8 cellular contexts compared by ENCODE assay signal in the genomic region with DNA sequence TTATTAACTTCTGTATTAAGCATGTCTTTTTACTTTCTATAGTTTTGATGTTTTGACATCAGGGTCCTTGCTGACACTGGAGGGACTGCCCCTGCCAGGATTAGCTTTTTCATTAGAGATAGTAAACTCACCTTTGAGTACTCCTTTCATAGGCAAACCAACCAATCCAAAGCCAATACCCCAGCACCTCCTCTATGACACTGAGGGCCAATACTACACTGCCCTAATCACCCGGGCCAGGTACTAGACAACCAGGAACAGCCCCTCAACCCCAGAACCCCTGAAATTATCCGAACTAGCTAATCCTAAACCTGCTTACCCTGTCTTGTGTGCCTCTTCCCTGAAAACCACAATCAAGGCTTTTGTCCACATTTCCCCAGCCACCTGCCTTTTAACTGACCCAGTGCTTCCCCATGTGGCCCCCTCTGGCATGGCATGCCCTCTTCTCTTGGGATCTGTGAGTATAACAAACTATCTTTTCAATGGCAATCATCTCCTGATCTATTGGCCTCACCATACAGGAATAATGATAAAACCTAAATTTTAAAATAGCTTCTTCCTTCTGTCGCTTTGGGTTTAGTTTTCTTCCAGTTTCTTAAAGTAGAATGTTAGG. TPM values are rescaled to one million over a fixed set of nuclear protein-coding genes. Genes with fewer than 3 reads are reported as not detected.
DNase-seq lines count a peak whose midpoint lies in the region; ATAC-seq, FAIRE-seq and TF ChIP-seq lines count a peak whose summit lies in the region.

No MANE protein-coding gene starts in this region.

- peak; percentile 28 to 36 for DNase-seq in A549 (ENCODE audit: low read depth in 1 of 2, low spot score in 1 of 2)
- DNase-seq in SK-MEL-5 (ENCODE audit: low read depth, low spot score): peak; percentile 80
- DNase-seq in iPS-NIHi11 (ENCODE audit: low spot score): peak; percentile 60
- no peak for DNase-seq in NCI-H1105 treated with DMSO at 0.1 percent for 48 hours (lab: John Stamatoyannopoulos, UW)

- no peaks in the 10 kb centered on the region for H3K9me3 ChIP-seq in A549

- TF ChIP-seq RAD21 in A549 (conservative IDR thresholded peaks at IDR 0.05 in 1 of 2, IDR thresholded peaks at IDR 0.05 in 1 of 2): no peak

- CTCF ChIA-PET in A549 (lab: Yijun Ruan, JAX): interaction anchor here (0.6 to 1.3 kb wide), 4 partner anchors 34 to 202 kb away, joined by 3 to 4 read pairs (median 4); no protein-coding TSS in a partner anchor

- TF ChIP-seq CTCF in A549 (IDR thresholded peaks at IDR 0.05): no peak

- no peak for TF ChIP-seq POLR2A in A549 (IDR thresholded peaks at IDR 0.05; ENCODE audit: low read length)

- no peaks in the 10 kb centered on the region for H3K4me1 ChIP-seq in A549

- TF ChIP-seq EP300 in A549 (IDR thresholded peaks at IDR 0.05): no peak

- in situ Hi-C loops in SK-MEL-5 (cut with HindIII; ENCODE audit: low pct_unique_long_range_greater_than_20kb, low sequenced_read_pairs): no loop called here

- H3K4me2 ChIP-seq in A549: no peak overlapping the region

- POLR2A ChIA-PET in A549 (lab: Yijun Ruan, JAX): no interaction called here

- 90% methylated on average over 3 of the region's 3 CpGs for WGBS in A549 (ENCODE audit: missing lambda C conversion rate)

- FAIRE-seq in A549 (lab: Jason Lieb, UNC) (no peak), G401.6 (lab: Jason Lieb, UNC) (peak; percentile 75)

- H3K4me3 ChIP-seq in A549: no peak overlapping the region

- peak; percentile 78 to 87; a peak in 5 of 6 replicates for ATAC-seq in A549
- no peak for ATAC-seq in GM21367 (IDR thresholded peaks at IDR 0.05; ENCODE audit: unreplicated experiment)
- no peak for ATAC-seq in HG02852 (IDR thresholded peaks at IDR 0.05; ENCODE audit: unreplicated experiment)
- ATAC-seq in GM18867 (IDR thresholded peaks at IDR 0.05; ENCODE audit: unreplicated experiment): no peak

- no peak overlapping the region for H3K27ac ChIP-seq in A549

TF ChIP-seq in A549, 52 proteins besides CTCF, POLR2A, EP300 and RAD21:
- TF ChIP-seq HMGXB4 (CRISPR knock-in tag; IDR thresholded peaks at IDR 0.05; ENCODE audit: borderline replicate concordance) (no peak), NFE2L2 (conservative IDR thresholded peaks at IDR 0.05; ENCODE audit: low read length) (no peak), NPAS2 (CRISPR knock-in tag; IDR thresholded peaks at IDR 0.05; ENCODE audit: borderline replicate concordance) (no peak), ZSCAN20 (CRISPR knock-in tag; IDR thresholded peaks at IDR 0.05) (no peak), CHD4 (IDR thresholded peaks at IDR 0.05; ENCODE audit: borderline replicate concordance) (no peak), SMC3 (IDR thresholded peaks at IDR 0.05) (no peak), JUN (IDR thresholded peaks at IDR 0.05) (no peak), HOXA7 (CRISPR knock-in tag; IDR thresholded peaks at IDR 0.05) (no peak), RFX5 (IDR thresholded peaks at IDR 0.05) (no peak), CHD2 (IDR thresholded peaks at IDR 0.05; ENCODE audit: low read length, partially characterized antibody) (no peak), ZC3H11A (IDR thresholded peaks at IDR 0.05) (no peak), EHF (CRISPR knock-in tag; IDR thresholded peaks at IDR 0.05) (no peak)
- TF ChIP-seq, protein P1, sequence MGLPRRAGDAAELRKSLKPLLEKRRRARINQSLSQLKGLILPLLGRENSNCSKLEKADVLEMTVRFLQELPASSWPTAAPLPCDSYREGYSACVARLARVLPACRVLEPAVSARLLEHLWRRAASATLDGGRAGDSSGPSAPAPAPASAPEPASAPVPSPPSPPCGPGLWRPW (IDR thresholded peaks at IDR 0.05): no peak
- TF ChIP-seq, protein P2, sequence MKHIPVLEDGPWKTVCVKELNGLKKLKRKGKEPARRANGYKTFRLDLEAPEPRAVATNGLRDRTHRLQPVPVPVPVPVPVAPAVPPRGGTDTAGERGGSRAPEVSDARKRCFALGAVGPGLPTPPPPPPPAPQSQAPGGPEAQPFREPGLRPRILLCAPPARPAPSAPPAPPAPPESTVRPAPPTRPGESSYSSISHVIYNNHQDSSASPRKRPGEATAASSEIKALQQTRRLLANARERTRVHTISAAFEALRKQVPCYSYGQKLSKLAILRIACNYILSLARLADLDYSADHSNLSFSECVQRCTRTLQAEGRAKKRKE (CRISPR knock-in tag; IDR thresholded peaks at IDR 0.05; ENCODE audit: low read depth): no peak
TF ChIP-seq in A549: peak in this region for 0.

RNA-seq across cellular contexts. Expression of gene RAB6A, which starts 31.2 kb away (rescaled TPM):
- polyA plus RNA-seq in A549 (2011; rRNA removed) (95.3 and 141 TPM in 2 replicates), A549 (2017; fragmentation: RNase III; extraction: RNeasy Plus Mini Kit Qiagen cat#74134 plus additional on column Dnase treatment) (75.0 to 86.1 TPM (median 75.7 TPM) in 3 replicates)
- 25.5 and 42.7 TPM in 2 replicates for polyA plus RNA-seq in A549 (2012; cell fraction: cytosol; rRNA removed)
- 34.3 and 42.9 TPM in 2 replicates for polyA plus RNA-seq in A549 (2012; cell fraction: nucleus; rRNA removed)
- 62.6 and 69.4 TPM in 2 replicates for polyA minus RNA-seq in A549 (2011; rRNA and poly(A)+ RNA removed)
- total RNA-seq in SK-MEL-5 (2014; rRNA removed; shearing (Covaris generic)): 78.3 and 82.4 TPM in 2 replicates
- polyA plus RNA-seq in SK-MEL-5 (2015; cell fraction: cytosol; rRNA removed): 89.0 and 137 TPM in 2 replicates
- polyA plus RNA-seq in SK-MEL-5 (2015; cell fraction: nucleus; rRNA removed): 32.9 and 38.4 TPM in 2 replicates

RNA-seq across cellular contexts. Expression of gene MRPL48, which starts 58.0 kb away (rescaled TPM):
- polyA plus RNA-seq in A549 (2011; rRNA removed) (103 and 104 TPM in 2 replicates), A549 (2017; fragmentation: RNase III; extraction: RNeasy Plus Mini Kit Qiagen cat#74134 plus additional on column Dnase treatment) (55.5 to 60.0 TPM (median 57.2 TPM) in 3 replicates)
- polyA plus RNA-seq in A549 (2012; cell fraction: cytosol; rRNA removed): 37.4 and 43.6 TPM in 2 replicates
- 12.2 and 12.7 TPM in 2 replicates for polyA plus RNA-seq in A549 (2012; cell fraction: nucleus; rRNA removed)
- polyA minus RNA-seq in A549 (2011; rRNA and poly(A)+ RNA removed): 13.4 and 17.9 TPM in 2 replicates
- total RNA-seq in SK-MEL-5 (2014; rRNA removed; shearing (Covaris generic)): 111 and 119 TPM in 2 replicates
- 44.5 and 47.7 TPM in 2 replicates for polyA plus RNA-seq in SK-MEL-5 (2015; cell fraction: cytosol; rRNA removed)
- 10.7 and 14.1 TPM in 2 replicates for polyA plus RNA-seq in SK-MEL-5 (2015; cell fraction: nucleus; rRNA removed)

Comparison
In these comparisons a context has a peak if more than half of its experiments do, and no peak if none do; other contexts are left out.
1. ATAC-seq: peak in A549 (2 of 2); none in GM21367 (single experiment), HG02852 (single experiment) and GM18867 (single experiment).